ENCODE assay signal across 23 cellular contexts in genomic region chr1:206005234-206005633, GRCh38. TPM values are rescaled to one million over a fixed set of nuclear protein-coding genes. Genes with fewer than 3 reads are reported as not detected.
DNase-seq lines count a peak whose midpoint lies in the region; ATAC-seq and TF ChIP-seq lines count a peak whose summit lies in the region.
"Had no signal": no experiment of that assay in that cellular context is flagged by ENCODE, and none has a peak within 500 bp of the region (broad histone marks: within the 10 kb centered on the region; RNA-seq: fewer than 3 reads in every experiment).

No MANE protein-coding gene starts in this region.

- peak overlapping the region; percentile 78 for H3K27ac ChIP-seq in hepatocyte
- H3K27ac ChIP-seq: BLaER1, neutrophil, upper lobe of right lung had no signal

- POLR2A ChIA-PET in WTC11 (lab: Charles Lee): no interaction called here

- no peak overlapping the region for H3K4me2 ChIP-seq in hepatocyte
- H3K4me2 ChIP-seq: BLaER1 had no signal

- no peaks in the 10 kb centered on the region for H3K36me3 ChIP-seq in hepatocyte (replicated peaks; ENCODE audit: insufficient read depth, low read depth)
- H3K36me3 ChIP-seq: BLaER1, neutrophil, upper lobe of right lung had no signal

- no peaks in the 10 kb centered on the region for H3K9me3 ChIP-seq in hepatocyte (ENCODE audit: low read depth)
- H3K9me3 ChIP-seq: BLaER1, Caco-2, neutrophil, upper lobe of right lung had no signal

- DNase-seq in Calu3: no peak
- DNase-seq in amniotic epithelial cell (ENCODE audit: low read depth): peak; percentile 59
- DNase-seq in hepatocyte (ENCODE audit: low spot score): no peak
- DNase-seq in osteocyte (ENCODE audit: extremely low spot score, unreplicated experiment): peak; percentile 48
- no peak for DNase-seq in immature natural killer cell
- no peak for DNase-seq in cerebellar nuclear complex (lab: John Stamatoyannopoulos, UW)
- DNase-seq in WTC11 (ENCODE audit: low spot score): no peak
- no peak for DNase-seq in middle frontal gyrus (ENCODE audit: extremely low spot score, low spot score)
- DNase-seq: ACHN; activated CD4-positive, CD25-positive, alpha-beta regulatory T cell; activated CD8-positive, alpha-beta T cell treated with anti-CD3 and anti-CD28 coated beads, Interleukin-2, amount 10 ng/mL, durations not matched to agents 7 days and 5 days; activated naive CD4-positive, alpha-beta T cell treated with anti-CD3 and anti-CD28 coated beads, Interleukin-2, amount 10 ng/mL, durations not matched to agents 7 days and 5 days; activated T-cell treated with anti-CD3 and anti-CD28 coated beads, Interleukin-2, amount 50 U/mL, for 48 hours; Caco-2; effector memory CD8-positive, alpha-beta T cell; NCI-H1048; NCI-H187 treated with DMSO at 0.1 percent for 48 hours; NCI-H774; T1000; upper lobe of right lung had no signal

- H3K27me3 Mint-ChIP-seq in Calu3 (ENCODE audit: unreplicated experiment) (no peaks in the 10 kb centered on the region), osteocyte (ENCODE audit: unreplicated experiment) (peaks cover 2% of the 10 kb centered on the region), immature natural killer cell (ENCODE audit: low read depth in 3 of 3) (no peaks in the 10 kb centered on the region), WTC11 (ENCODE audit: low read depth) (peaks cover 8% of the 10 kb centered on the region; the same call in 1 of the 2 replicates)

- H3K27ac Mint-ChIP-seq in Calu3 (ENCODE audit: unreplicated experiment): peak overlapping the region; percentile 2
- no peak overlapping the region for H3K27ac Mint-ChIP-seq in osteocyte (ENCODE audit: unreplicated experiment)
- H3K27ac Mint-ChIP-seq in immature natural killer cell: no peak overlapping the region
- no peak overlapping the region for H3K27ac Mint-ChIP-seq in WTC11
- H3K27ac Mint-ChIP-seq: activated CD8-positive, alpha-beta T cell treated with anti-CD3 and anti-CD28 coated beads, Interleukin-2, amount 10 ng/mL, durations not matched to agents 7 days and 5 days; activated naive CD4-positive, alpha-beta T cell treated with anti-CD3 and anti-CD28 coated beads, Interleukin-2, amount 10 ng/mL, durations not matched to agents 7 days and 5 days; effector memory CD8-positive, alpha-beta T cell had no signal

- H2AFZ ChIP-seq in hepatocyte: no peak overlapping the region

- BruUV-seq in Calu3 (replicated peaks; lab: Mats Ljungman, UMichigan): no TSS peak

- TF ChIP-seq CTCF in Calu3 (IDR thresholded peaks at IDR 0.05; ENCODE audit: unreplicated experiment) (no peak), hepatocyte (IDR thresholded peaks at IDR 0.05; ENCODE audit: poor library complexity) (no peak), osteocyte (IDR thresholded peaks at IDR 0.05) (no peak), WTC11 (IDR thresholded peaks at IDR 0.05) (no peak)

- intact Hi-C loops in Calu3 (cut with micrococcal nuclease; ENCODE audit: unreplicated experiment): no loop called here

- H3K9me2 ChIP-seq in hepatocyte (replicated peaks; ENCODE audit: insufficient read depth): no peaks in the 10 kb centered on the region

- no peaks in the 10 kb centered on the region for H3K9me3 Mint-ChIP-seq in Calu3 (ENCODE audit: low read depth, unreplicated experiment)
- H3K9me3 Mint-ChIP-seq in osteocyte (ENCODE audit: unreplicated experiment): no peaks in the 10 kb centered on the region
- no peaks in the 10 kb centered on the region for H3K9me3 Mint-ChIP-seq in immature natural killer cell
- H3K9me3 Mint-ChIP-seq in WTC11: peaks cover 7% of the 10 kb centered on the region; the same call in 1 of the 2 replicates
- H3K9me3 Mint-ChIP-seq: effector memory CD8-positive, alpha-beta T cell had no signal

- CTCF ChIA-PET in Calu3 (lab: Charles Lee) (interaction anchor here (1.7 kb wide), 1 partner anchor 28 kb away, joined by 6 read pairs; no protein-coding TSS in a partner anchor), WTC11 (lab: Charles Lee) (no interaction called here)

- H3K4me3 Mint-ChIP-seq in Calu3 (ENCODE audit: low read depth, unreplicated experiment): no peak overlapping the region
- H3K4me3 Mint-ChIP-seq in osteocyte (ENCODE audit: unreplicated experiment): no peak overlapping the region
- no peak overlapping the region for H3K4me3 Mint-ChIP-seq in immature natural killer cell
- H3K4me3 Mint-ChIP-seq in WTC11: no peak overlapping the region
- H3K4me3 Mint-ChIP-seq: activated CD8-positive, alpha-beta T cell treated with anti-CD3 and anti-CD28 coated beads, Interleukin-2, amount 10 ng/mL, durations not matched to agents 7 days and 5 days; activated naive CD4-positive, alpha-beta T cell treated with anti-CD3 and anti-CD28 coated beads, Interleukin-2, amount 10 ng/mL, durations not matched to agents 7 days and 5 days; effector memory CD8-positive, alpha-beta T cell had no signal

- H3K27me3 ChIP-seq in hepatocyte: no peaks in the 10 kb centered on the region
- H3K27me3 ChIP-seq: BLaER1, upper lobe of right lung had no signal

- peaks cover 21% of the 10 kb centered on the region for H3K36me3 Mint-ChIP-seq in Calu3 (ENCODE audit: insufficient read depth, unreplicated experiment)
- H3K36me3 Mint-ChIP-seq in osteocyte (ENCODE audit: unreplicated experiment): no peaks in the 10 kb centered on the region
- H3K36me3 Mint-ChIP-seq in immature natural killer cell: no peaks in the 10 kb centered on the region
- H3K36me3 Mint-ChIP-seq in WTC11: no peaks in the 10 kb centered on the region
- H3K36me3 Mint-ChIP-seq: activated naive CD4-positive, alpha-beta T cell treated with anti-CD3 and anti-CD28 coated beads, Interleukin-2, amount 10 ng/mL, durations not matched to agents 7 days and 5 days had no signal

- H3K4me1 ChIP-seq in hepatocyte (ENCODE audit: insufficient read depth): peaks cover 24% of the 10 kb centered on the region
- H3K4me1 ChIP-seq: BLaER1, Caco-2 had no signal

- H3K4me1 Mint-ChIP-seq in Calu3 (ENCODE audit: low read depth, unreplicated experiment) (peaks cover 42% of the 10 kb centered on the region), osteocyte (ENCODE audit: unreplicated experiment) (peaks cover 35% of the 10 kb centered on the region), immature natural killer cell (no peaks in the 10 kb centered on the region), WTC11 (no peaks in the 10 kb centered on the region)
- H3K4me1 Mint-ChIP-seq: activated naive CD4-positive, alpha-beta T cell treated with anti-CD3 and anti-CD28 coated beads, Interleukin-2, amount 10 ng/mL, durations not matched to agents 7 days and 5 days had no signal

- 79% methylated on average over 7 of the region's 7 CpGs for WGBS in hepatocyte (ENCODE audit: low lambda C conversion rate, missing lambda C conversion rate)

- H3K79me2 ChIP-seq in hepatocyte: no peaks in the 10 kb centered on the region

- H3K4me3 ChIP-seq in hepatocyte: no peak overlapping the region
- H3K4me3 ChIP-seq: BLaER1, upper lobe of right lung had no signal

- no peaks in the 10 kb centered on the region for H4K20me1 ChIP-seq in hepatocyte (ENCODE audit: insufficient read depth, poor library complexity, severe bottlenecking)
- H4K20me1 ChIP-seq: BLaER1 had no signal

- ATAC-seq in WTC11: no peak
- ATAC-seq: activated CD8-positive, alpha-beta T cell treated with anti-CD3 and anti-CD28 coated beads, Interleukin-2, amount 10 ng/mL, durations not matched to agents 7 days and 5 days; effector memory CD8-positive, alpha-beta T cell had no signal

TF ChIP-seq in WTC11, 78 proteins besides CTCF, POLR2A, EP300 and RAD21 (continues in another document):
- TF ChIP-seq, protein P1, sequence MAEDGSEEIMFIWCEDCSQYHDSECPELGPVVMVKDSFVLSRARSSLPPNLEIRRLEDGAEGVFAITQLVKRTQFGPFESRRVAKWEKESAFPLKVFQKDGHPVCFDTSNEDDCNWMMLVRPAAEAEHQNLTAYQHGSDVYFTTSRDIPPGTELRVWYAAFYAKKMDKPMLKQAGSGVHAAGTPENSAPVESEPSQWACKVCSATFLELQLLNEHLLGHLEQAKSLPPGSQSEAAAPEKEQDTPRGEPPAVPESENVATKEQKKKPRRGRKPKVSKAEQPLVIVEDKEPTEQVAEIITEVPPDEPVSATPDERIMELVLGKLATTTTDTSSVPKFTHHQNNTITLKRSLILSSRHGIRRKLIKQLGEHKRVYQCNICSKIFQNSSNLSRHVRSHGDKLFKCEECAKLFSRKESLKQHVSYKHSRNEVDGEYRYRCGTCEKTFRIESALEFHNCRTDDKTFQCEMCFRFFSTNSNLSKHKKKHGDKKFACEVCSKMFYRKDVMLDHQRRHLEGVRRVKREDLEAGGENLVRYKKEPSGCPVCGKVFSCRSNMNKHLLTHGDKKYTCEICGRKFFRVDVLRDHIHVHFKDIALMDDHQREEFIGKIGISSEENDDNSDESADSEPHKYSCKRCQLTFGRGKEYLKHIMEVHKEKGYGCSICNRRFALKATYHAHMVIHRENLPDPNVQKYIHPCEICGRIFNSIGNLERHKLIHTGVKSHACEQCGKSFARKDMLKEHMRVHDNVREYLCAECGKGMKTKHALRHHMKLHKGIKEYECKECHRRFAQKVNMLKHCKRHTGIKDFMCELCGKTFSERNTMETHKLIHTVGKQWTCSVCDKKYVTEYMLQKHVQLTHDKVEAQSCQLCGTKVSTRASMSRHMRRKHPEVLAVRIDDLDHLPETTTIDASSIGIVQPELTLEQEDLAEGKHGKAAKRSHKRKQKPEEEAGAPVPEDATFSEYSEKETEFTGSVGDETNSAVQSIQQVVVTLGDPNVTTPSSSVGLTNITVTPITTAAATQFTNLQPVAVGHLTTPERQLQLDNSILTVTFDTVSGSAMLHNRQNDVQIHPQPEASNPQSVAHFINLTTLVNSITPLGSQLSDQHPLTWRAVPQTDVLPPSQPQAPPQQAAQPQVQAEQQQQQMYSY (CRISPR knock-in tag; IDR thresholded peaks at IDR 0.05): no peak
- no peak for TF ChIP-seq ZNF263 (CRISPR knock-in tag; IDR thresholded peaks at IDR 0.05; ENCODE audit: low read depth)
- TF ChIP-seq OVOL2 (CRISPR knock-in tag; IDR thresholded peaks at IDR 0.05; ENCODE audit: borderline replicate concordance): no peak
- no peak for TF ChIP-seq SMAD4 (CRISPR knock-in tag; IDR thresholded peaks at IDR 0.05)
- TF ChIP-seq ZNF423 (CRISPR knock-in tag; IDR thresholded peaks at IDR 0.05): no peak

RNA-seq across cellular contexts. Expression of gene RAB7B, which starts 2.0 kb away (rescaled TPM):
- total RNA-seq in Calu3 (2022) (1.1 and 1.3 TPM in 2 replicates), hepatocyte (3.9 and 4.5 TPM in 2 replicates), osteocyte (0.78 TPM in 2 replicates), WTC11 (2021) (not detected in 3 replicates)
- polyA plus RNA-seq in hepatocyte (16.6 and 22.6 TPM in 2 replicates), immature natural killer cell (under 1 TPM in 1 of 3 donors, not detected in 2; 0.07 TPM)
- total RNA-seq: activated CD8-positive, alpha-beta T cell treated with anti-CD3 and anti-CD28 coated beads, Interleukin-2, amount 10 ng/mL, durations not matched to agents 7 days and 5 days; Caco-2 had no signal

RNA-seq across cellular contexts. Expression of gene CTSE, which starts 18.5 kb away (rescaled TPM):
- total RNA-seq in Calu3 (2022) (425 and 457 TPM in 2 replicates), hepatocyte (65.9 and 66.4 TPM in 2 replicates), osteocyte (not detected in 2 replicates), WTC11 (2021) (0.09 to 0.17 TPM in 2 of 3 replicates, not detected in the other)
- polyA plus RNA-seq in hepatocyte (66.7 and 86.0 TPM in 2 replicates), immature natural killer cell (not detected)
- total RNA-seq: activated CD8-positive, alpha-beta T cell treated with anti-CD3 and anti-CD28 coated beads, Interleukin-2, amount 10 ng/mL, durations not matched to agents 7 days and 5 days had no signal

RNA-seq across cellular contexts. Expression of gene RHEX, which starts 47.7 kb away (rescaled TPM):
- 75.1 and 88.9 TPM in 2 replicates for total RNA-seq in Calu3 (2022)
- total RNA-seq in hepatocyte: not detected in 2 replicates
- polyA plus RNA-seq in hepatocyte: 0.51 and 0.78 TPM in 2 replicates
- not detected in 2 replicates for total RNA-seq in osteocyte
- 1 to 10 TPM in 1 of 3 donors, not detected in 2; 1.0 TPM for polyA plus RNA-seq in immature natural killer cell
- total RNA-seq in WTC11 (2021): not detected in 3 replicates
- total RNA-seq: activated CD8-positive, alpha-beta T cell treated with anti-CD3 and anti-CD28 coated beads, Interleukin-2, amount 10 ng/mL, durations not matched to agents 7 days and 5 days; Caco-2 had no signal
- polyA plus RNA-seq: aorta had no signal

Comparison
In these comparisons a context has a peak if more than half of its experiments do, and no peak if none do; other contexts are left out.
1. DNase-seq: peak in amniotic epithelial cell (single experiment) and osteocyte (single experiment); none in Calu3 (single experiment), hepatocyte (single experiment), immature natural killer cell (0 of 3), cerebellar nuclear complex (0 of 2), WTC11 (single experiment) and middle frontal gyrus (single experiment).
2. RNA of gene CTSE, which starts 18.5 kb away (total RNA-seq): 425 to 457 TPM in Calu3 and 65.9 to 66.4 TPM in hepatocyte; 0.09 to 0.17 TPM in WTC11 and not detected in osteocyte; every median in the first group is over 10 times any median in the second.
3. RNA of gene RHEX, which starts 47.7 kb away (total RNA-seq): 75.1 to 88.9 TPM in Calu3; not detected in hepatocyte, not detected in osteocyte and not detected in WTC11; every median in the first group is over 10 times any median in the second.